In the genomic region with DNA sequence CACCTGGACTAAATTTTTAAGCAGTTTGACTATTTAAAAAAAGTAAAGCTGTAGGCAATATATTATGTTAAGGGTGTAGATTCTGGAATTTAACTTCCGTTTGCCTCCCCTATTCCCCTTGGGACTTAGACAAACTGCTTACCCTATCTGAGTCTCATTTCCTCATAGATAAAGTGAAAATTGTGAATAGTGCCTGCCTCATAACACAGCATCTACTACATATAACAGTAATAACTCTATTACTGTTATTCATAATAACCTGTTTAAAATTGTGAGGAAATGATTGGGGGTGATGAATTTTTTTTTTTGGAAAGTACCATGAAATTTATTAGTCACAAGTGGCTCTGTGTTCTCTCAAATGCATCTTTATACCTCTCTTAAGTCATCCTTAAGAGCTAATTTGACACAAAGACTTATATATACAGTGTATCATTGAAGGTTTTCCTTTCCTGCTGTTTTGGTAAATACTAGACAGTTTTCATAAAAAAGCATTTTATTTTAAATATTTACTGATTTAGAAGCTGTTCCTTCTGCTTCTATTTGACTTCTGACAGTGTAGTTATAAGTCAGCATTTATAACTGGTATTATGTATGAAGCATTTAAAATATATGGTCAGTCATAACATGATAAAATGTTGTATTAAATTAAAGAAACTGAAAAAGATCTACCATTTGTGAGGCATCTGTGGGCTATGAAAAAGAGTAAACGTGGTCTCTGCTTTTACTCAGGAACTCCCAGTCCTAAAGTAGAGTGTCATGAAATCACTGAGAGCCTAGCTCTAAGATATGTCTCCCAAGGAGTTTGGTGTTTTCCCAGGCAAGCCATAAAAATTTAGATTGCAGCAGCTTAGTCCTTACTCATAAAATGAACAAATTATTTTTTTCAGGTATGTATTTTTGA, we compare ENCODE assay signal across 19 cellular contexts. TPM values are rescaled to one million over a fixed set of nuclear protein-coding genes. Genes with fewer than 3 reads are reported as not detected.
DNase-seq lines count a peak whose midpoint lies in the region; ATAC-seq and TF ChIP-seq lines count a peak whose summit lies in the region.
"Had no signal": no experiment of that assay in that cellular context is flagged by ENCODE, and none has a peak within 500 bp of the region (broad histone marks: within the 10 kb centered on the region; RNA-seq: fewer than 3 reads in every experiment).

No MANE protein-coding gene starts in this region.

- DNase-seq in fibroblast of the aortic adventitia (ENCODE audit: low read depth) (peak; percentile 1), GM19240 (ENCODE audit: insufficient read length, low spot score) (no peak), GM03348 (ENCODE audit: low spot score) (no peak), Ammon's horn (ENCODE audit: low spot score) (no peak), C1 segment of cervical spinal cord (lab: John Stamatoyannopoulos, UW) (no peak)
- DNase-seq: ACHN; activated CD4-positive, alpha-beta T cell treated with anti-CD3 and anti-CD28 coated beads, Interleukin-2, amount 50 U/mL, for 1 hour; activated CD8-positive, alpha-beta memory T cell treated with anti-CD3 and anti-CD28 coated beads, Interleukin-2, amount 50 U/mL, for 4 hours; activated effector memory CD4-positive, alpha-beta T cell treated with anti-CD3 and anti-CD28 coated beads, Interleukin-2, amount 50 U/mL, for 16 hours; DMS79 treated with DMSO at 0.1 percent for 48 hours; head of caudate nucleus; NCI-H187; NCI-H526; right lobe of liver; upper lobe of right lung had no signal

- H3K4me1 ChIP-seq in BLaER1 = 0 out of 2 replicates have a peak, but pooled peaks cover 4% of the 10 kb centered on the region
- H3K4me1 ChIP-seq: right lobe of liver, SJSA1, upper lobe of right lung had no signal

- peaks cover 55% of the 10 kb centered on the region for H3K36me3 ChIP-seq in BLaER1

- ATAC-seq in GM18508 (IDR thresholded peaks at IDR 0.05; ENCODE audit: insufficient read depth, unreplicated experiment) = peak; percentile 50
- ATAC-seq in HG03196 (IDR thresholded peaks at IDR 0.05; ENCODE audit: unreplicated experiment) = peak; percentile 53
- ATAC-seq: right lobe of liver, upper lobe of right lung had no signal

- no peak overlapping the region for H3K9ac ChIP-seq in BLaER1

- H3K9me3 ChIP-seq in BLaER1 = peaks cover 11% of the 10 kb centered on the region
- H3K9me3 ChIP-seq: right lobe of liver, SJSA1, upper lobe of right lung had no signal

- H3K4me3 ChIP-seq in BLaER1 (no peak overlapping the region), fibroblast of the aortic adventitia (ENCODE audit: low read depth, low read length) (no peak overlapping the region)
- H3K4me3 ChIP-seq: right lobe of liver, SJSA1, upper lobe of right lung had no signal

- TF ChIP-seq CTCF in fibroblast of the aortic adventitia (IDR thresholded peaks at IDR 0.05; ENCODE audit: insufficient read depth, low read length) = no peak

- H4K20me1 ChIP-seq in BLaER1 = no peaks in the 10 kb centered on the region

- H3K27ac ChIP-seq in BLaER1 = no peak overlapping the region
- H3K27ac ChIP-seq: right lobe of liver, SJSA1, upper lobe of right lung had no signal

- no peaks in the 10 kb centered on the region for H3K27me3 ChIP-seq in BLaER1
- H3K27me3 ChIP-seq: right lobe of liver, SJSA1, upper lobe of right lung had no signal

- peak overlapping the region; percentile 23; the same call in 1 of the 2 replicates for H3K4me2 ChIP-seq in BLaER1

RNA-seq across cellular contexts. Expression of a gene that starts 46.4 kb away (rescaled TPM):
- total RNA-seq in fibroblast of the aortic adventitia (ENCODE audit: low replicate concordance) = 13.1 and 23.3 TPM in 2 replicates
